ENCODE assay signal across 9 cellular contexts in genomic region chr2:43636153-43636552, GRCh38. TPM values are rescaled to one million over a fixed set of nuclear protein-coding genes. Genes with fewer than 3 reads are reported as not detected.
DNase-seq lines count a peak whose midpoint lies in the region; ATAC-seq and TF ChIP-seq lines count a peak whose summit lies in the region.
"Not testable (repeated sequence)": the region's sequence is repeated elsewhere in the genome, so short reads cannot be mapped to it uniquely, and the experiment has no call there.
"Had no signal": no experiment of that assay in that cellular context is flagged by ENCODE, and none has a peak within 500 bp of the region (broad histone marks: within the 10 kb centered on the region; RNA-seq: fewer than 3 reads in every experiment).

No MANE protein-coding gene starts in this region.

- H3K36me3 Mint-ChIP-seq in Calu3 (ENCODE audit: insufficient read depth, unreplicated experiment): peaks cover 19% of the 10 kb centered on the region
- H3K36me3 Mint-ChIP-seq in T-helper 2 cell treated with Interferon-gamma antibody and Interleukin-4, amounts not matched to agents 5 μg/mL and 100 μg/mL, for 36 hours (ENCODE audit: low read depth); activated T-cell treated with anti-CD3 and anti-CD28 coated beads, Interleukin-2, amount 50 U/mL, for 24 hours (ENCODE audit: low read depth); activated naive CD8-positive, alpha-beta T cell; endothelial cell (ENCODE audit: low read depth, unreplicated experiment); naive thymus-derived CD8-positive, alpha-beta T cell; stimulated activated effector memory CD8-positive, alpha-beta T cell treated with anti-CD3 and anti-CD28 coated beads, Interleukin-12 subunit alpha, Interleukin-12 subunit beta, amount 100 ng/mL, for 72 hours: not testable (repeated sequence)

- POLR2A ChIA-PET in naive thymus-derived CD8-positive, alpha-beta T cell (lab: Charles Lee): interaction anchor here (0.6 to 2.2 kb wide), 5 partner anchors 12 to 826 kb away, joined by 3 to 10 read pairs (median 4); partner anchors contain the start of gene THADA

- intact Hi-C loops in Calu3 (cut with micrococcal nuclease; ENCODE audit: unreplicated experiment): not testable (repeated sequence)

- not testable (repeated sequence) for BruUV-seq in Calu3 (replicated peaks; lab: Mats Ljungman, UMichigan)

- DNase-seq in Calu3; T-helper 2 cell treated with Interferon-gamma antibody and Interleukin-4, amounts not matched to agents 5 μg/mL and 100 μg/mL, for 36 hours (ENCODE audit: low spot score); activated T-cell treated with anti-CD3 and anti-CD28 coated beads, Interleukin-2, amount 50 U/mL, for 24 hours; endothelial cell (ENCODE audit: low spot score); naive thymus-derived CD8-positive, alpha-beta T cell; stimulated activated effector memory CD8-positive, alpha-beta T cell treated with anti-CD3 and anti-CD28 coated beads, Interleukin-12 subunit alpha, Interleukin-12 subunit beta, amount 100 ng/mL, for 72 hours (ENCODE audit: low spot score in 2 of 2): not testable (repeated sequence)

- H3K27ac Mint-ChIP-seq in Calu3 (ENCODE audit: unreplicated experiment): peak overlapping the region; percentile 55
- H3K27ac Mint-ChIP-seq in T-helper 2 cell treated with Interferon-gamma antibody and Interleukin-4, amounts not matched to agents 5 μg/mL and 100 μg/mL, for 36 hours: peak overlapping the region; percentile 29
- H3K27ac Mint-ChIP-seq in activated T-cell treated with anti-CD3 and anti-CD28 coated beads, Interleukin-2, amount 50 U/mL, for 24 hours; activated naive CD8-positive, alpha-beta T cell; endothelial cell (ENCODE audit: unreplicated experiment): not testable (repeated sequence)
- peak overlapping the region in 1 of 10 donors; percentile 21 for H3K27ac Mint-ChIP-seq in naive thymus-derived CD8-positive, alpha-beta T cell
- H3K27ac Mint-ChIP-seq in stimulated activated effector memory CD8-positive, alpha-beta T cell treated with anti-CD3 and anti-CD28 coated beads, Interleukin-12 subunit alpha, Interleukin-12 subunit beta, amount 100 ng/mL, for 72 hours: peak overlapping the region; percentile 24

- H3K4me1 Mint-ChIP-seq in Calu3 (ENCODE audit: low read depth, unreplicated experiment): peaks cover 50% of the 10 kb centered on the region
- peaks cover 21% of the 10 kb centered on the region for H3K4me1 Mint-ChIP-seq in T-helper 2 cell treated with Interferon-gamma antibody and Interleukin-4, amounts not matched to agents 5 μg/mL and 100 μg/mL, for 36 hours (ENCODE audit: low read depth)
- H3K4me1 Mint-ChIP-seq in activated T-cell treated with anti-CD3 and anti-CD28 coated beads, Interleukin-2, amount 50 U/mL, for 24 hours (ENCODE audit: low read depth): peaks cover 17% of the 10 kb centered on the region
- peaks cover 13% of the 10 kb centered on the region for H3K4me1 Mint-ChIP-seq in activated naive CD8-positive, alpha-beta T cell (ENCODE audit: low read depth)
- peaks cover 13% of the 10 kb centered on the region for H3K4me1 Mint-ChIP-seq in endothelial cell (ENCODE audit: unreplicated experiment)
- H3K4me1 Mint-ChIP-seq in naive thymus-derived CD8-positive, alpha-beta T cell: peaks cover 8 to 19% (median 12%) of the 10 kb centered on the region in 4 donors
- peaks cover 12% of the 10 kb centered on the region for H3K4me1 Mint-ChIP-seq in stimulated activated effector memory CD8-positive, alpha-beta T cell treated with anti-CD3 and anti-CD28 coated beads, Interleukin-12 subunit alpha, Interleukin-12 subunit beta, amount 100 ng/mL, for 72 hours

- not testable (repeated sequence) for H3K9me3 Mint-ChIP-seq in Calu3 (ENCODE audit: low read depth, unreplicated experiment); T-helper 2 cell treated with Interferon-gamma antibody and Interleukin-4, amounts not matched to agents 5 μg/mL and 100 μg/mL, for 36 hours; activated T-cell treated with anti-CD3 and anti-CD28 coated beads, Interleukin-2, amount 50 U/mL, for 24 hours; activated naive CD8-positive, alpha-beta T cell (ENCODE audit: low read depth); endothelial cell (ENCODE audit: unreplicated experiment); stimulated activated effector memory CD8-positive, alpha-beta T cell treated with anti-CD3 and anti-CD28 coated beads, Interleukin-12 subunit alpha, Interleukin-12 subunit beta, amount 100 ng/mL, for 72 hours
- peaks cover 0 to 16% (median 6%) of the 10 kb centered on the region in 9 donors for H3K9me3 Mint-ChIP-seq in naive thymus-derived CD8-positive, alpha-beta T cell

- ATAC-seq in naive thymus-derived CD8-positive, alpha-beta T cell; stimulated activated effector memory CD8-positive, alpha-beta T cell treated with anti-CD3 and anti-CD28 coated beads, Interleukin-12 subunit alpha, Interleukin-12 subunit beta, amount 100 ng/mL, for 72 hours: not testable (repeated sequence)

- CTCF ChIA-PET in Calu3 (lab: Charles Lee): interaction anchor here (0.7 to 1.4 kb wide), 5 partner anchors 12 to 823 kb away, joined by 3 to 5 read pairs (median 4); no protein-coding TSS in a partner anchor

- TF ChIP-seq CTCF in Calu3 (IDR thresholded peaks at IDR 0.05; ENCODE audit: unreplicated experiment); endothelial cell (IDR thresholded peaks at IDR 0.05; ENCODE audit: unreplicated experiment): not testable (repeated sequence)

- H3K4me3 Mint-ChIP-seq in Calu3 (ENCODE audit: low read depth, unreplicated experiment) (peak overlapping the region; percentile 78), endothelial cell (ENCODE audit: unreplicated experiment) (peak overlapping the region; percentile 21)
- H3K4me3 Mint-ChIP-seq in T-helper 2 cell treated with Interferon-gamma antibody and Interleukin-4, amounts not matched to agents 5 μg/mL and 100 μg/mL, for 36 hours: peak overlapping the region; percentile 40
- H3K4me3 Mint-ChIP-seq in activated T-cell treated with anti-CD3 and anti-CD28 coated beads, Interleukin-2, amount 50 U/mL, for 24 hours: peak overlapping the region; percentile 39
- peak overlapping the region; percentile 95 for H3K4me3 Mint-ChIP-seq in activated naive CD8-positive, alpha-beta T cell
- peak overlapping the region; percentile 16 to 97 (median 66) for H3K4me3 Mint-ChIP-seq in naive thymus-derived CD8-positive, alpha-beta T cell
- H3K4me3 Mint-ChIP-seq in stimulated activated effector memory CD8-positive, alpha-beta T cell treated with anti-CD3 and anti-CD28 coated beads, Interleukin-12 subunit alpha, Interleukin-12 subunit beta, amount 100 ng/mL, for 72 hours: peak overlapping the region; percentile 77

- not testable (repeated sequence) for H3K27me3 Mint-ChIP-seq in Calu3 (ENCODE audit: unreplicated experiment)
- peaks cover 31% of the 10 kb centered on the region for H3K27me3 Mint-ChIP-seq in T-helper 2 cell treated with Interferon-gamma antibody and Interleukin-4, amounts not matched to agents 5 μg/mL and 100 μg/mL, for 36 hours (ENCODE audit: low read depth)
- peaks cover 42% of the 10 kb centered on the region for H3K27me3 Mint-ChIP-seq in activated T-cell treated with anti-CD3 and anti-CD28 coated beads, Interleukin-2, amount 50 U/mL, for 24 hours
- H3K27me3 Mint-ChIP-seq in activated naive CD8-positive, alpha-beta T cell: peaks cover 12% of the 10 kb centered on the region
- peaks cover 11% of the 10 kb centered on the region for H3K27me3 Mint-ChIP-seq in endothelial cell (ENCODE audit: unreplicated experiment)
- peaks cover 16 to 42% (median 23%) of the 10 kb centered on the region in 5 donors for H3K27me3 Mint-ChIP-seq in naive thymus-derived CD8-positive, alpha-beta T cell

RNA-seq across cellular contexts. Expression of gene PLEKHH2, which starts 0.9 kb away (rescaled TPM):
- total RNA-seq in Calu3 (2022): 20.7 and 21.2 TPM in 2 replicates
- 1.6 TPM for total RNA-seq in endothelial cell (ENCODE audit: unreplicated experiment)
- total RNA-seq in naive thymus-derived CD8-positive, alpha-beta T cell: 1 to 10 TPM; 5.7 to 6.4 TPM
- polyA plus RNA-seq in naive thymus-derived CD8-positive, alpha-beta T cell: under 1 TPM in 2 of 3 donors, not detected in 1; 0.13 to 0.80 TPM
- total RNA-seq: GM12878 had no signal
- polyA plus RNA-seq: GM12878 had no signal

RNA-seq across cellular contexts. Expression of gene C1GALT1C1L, which starts 40.1 kb away (rescaled TPM):
- total RNA-seq in Calu3 (2022): 1.3 and 1.5 TPM in 2 replicates
- 0.31 TPM for total RNA-seq in endothelial cell (ENCODE audit: unreplicated experiment)
- under 1 TPM; 0.31 to 0.33 TPM for total RNA-seq in naive thymus-derived CD8-positive, alpha-beta T cell
- polyA plus RNA-seq in naive thymus-derived CD8-positive, alpha-beta T cell: under 1 TPM in 2 of 3 donors, not detected in 1; 0.16 to 0.44 TPM
- total RNA-seq: GM12878, OCI-LY7 had no signal
- polyA plus RNA-seq: GM12878 had no signal

RNA-seq across cellular contexts. Expression of gene THADA, which starts 40.3 kb away (rescaled TPM):
- total RNA-seq in Calu3 (2022) (35.5 and 39.9 TPM in 2 replicates), endothelial cell (ENCODE audit: unreplicated experiment) (19.4 TPM)
- total RNA-seq in naive thymus-derived CD8-positive, alpha-beta T cell: 10 to 100 TPM; 36.4 to 40.3 TPM
- 10 to 100 TPM in 1 of 3 donors, 1 to 10 TPM in 2; 9.2 to 15.5 (median 9.8) TPM for polyA plus RNA-seq in naive thymus-derived CD8-positive, alpha-beta T cell

Comparison
In these comparisons a context has a peak if more than half of its experiments do, and no peak if none do; other contexts are left out.
1. H3K4me3 Mint-ChIP-seq: peak in every context shown above with its lines; median percentile 95 in activated naive CD8-positive, alpha-beta T cell; 78 in Calu3; 77 in stimulated activated effector memory CD8-positive, alpha-beta T cell treated with anti-CD3 and anti-CD28 coated beads, Interleukin-12 subunit alpha, Interleukin-12 subunit beta, amount 100 ng/mL, for 72 hours; 66 in naive thymus-derived CD8-positive, alpha-beta T cell; 40 in T-helper 2 cell treated with Interferon-gamma antibody and Interleukin-4, amounts not matched to agents 5 μg/mL and 100 μg/mL, for 36 hours; 39 in activated T-cell treated with anti-CD3 and anti-CD28 coated beads, Interleukin-2, amount 50 U/mL, for 24 hours; 21 in endothelial cell.